15 cellular contexts compared by ENCODE assay signal in genomic region chr10:14761372-14761771, GRCh38.
"Had no signal": no experiment of that assay in that cellular context is flagged by ENCODE, and none has a peak within 500 bp of the region (broad histone marks: within the 10 kb centered on the region; RNA-seq: fewer than 3 reads in every experiment).

No MANE protein-coding gene starts in this region.

- H3K27me3 Mint-ChIP-seq: naive thymus-derived CD8-positive, alpha-beta T cell; stimulated activated naive CD8-positive, alpha-beta T cell treated with anti-CD3 and anti-CD28 coated beads, Interleukin-15, Interleukin-2, amounts not matched to agents 100 ng/mL and 50 ng/mL, for 24 hours had no signal

- H3K36me3 ChIP-seq: tibial nerve, uterus had no signal

- H3K27me3 ChIP-seq: body of pancreas, tibial nerve, uterus had no signal

- H3K27ac Mint-ChIP-seq: activated CD4-positive, alpha-beta T cell treated with anti-CD3 and anti-CD28 coated beads, Interleukin-2, amount 10 ng/mL, durations not matched to agents 7 days and 5 days; activated naive CD4-positive, alpha-beta T cell treated with anti-CD3 and anti-CD28 coated beads for 36 hours; stimulated activated naive CD8-positive, alpha-beta T cell treated with anti-CD3 and anti-CD28 coated beads, Interleukin-15, Interleukin-2, amounts not matched to agents 100 ng/mL and 50 ng/mL, for 24 hours had no signal

- H3K9me3 Mint-ChIP-seq: activated CD4-positive, alpha-beta T cell treated with anti-CD3 and anti-CD28 coated beads, Interleukin-2, amount 10 ng/mL, durations not matched to agents 7 days and 5 days; activated naive CD4-positive, alpha-beta T cell treated with anti-CD3 and anti-CD28 coated beads for 36 hours; activated T-cell treated with anti-CD3 and anti-CD28 coated beads, Interleukin-2, amount 50 U/mL, for 4 hours; naive thymus-derived CD8-positive, alpha-beta T cell; stimulated activated naive CD8-positive, alpha-beta T cell treated with anti-CD3 and anti-CD28 coated beads, Interleukin-15, Interleukin-2, amounts not matched to agents 100 ng/mL and 50 ng/mL, for 24 hours had no signal

- ATAC-seq: activated T-cell treated with anti-CD3 and anti-CD28 coated beads, Interleukin-2, amount 50 U/mL, for 4 hours; body of pancreas; naive thymus-derived CD8-positive, alpha-beta T cell; psoas muscle; right cardiac atrium had no signal

- H3K36me3 Mint-ChIP-seq: naive thymus-derived CD8-positive, alpha-beta T cell had no signal

- H3K4me1 ChIP-seq: psoas muscle, tibial nerve, uterus had no signal

- DNase-seq: activated CD4-positive, alpha-beta T cell treated with anti-CD3 and anti-CD28 coated beads, Interleukin-2, amount 10 ng/mL, durations not matched to agents 7 days and 5 days; activated CD8-positive, alpha-beta memory T cell treated with anti-CD3 and anti-CD28 coated beads, Interleukin-2, amount 50 U/mL, for 4 hours; activated naive CD4-positive, alpha-beta T cell treated with anti-CD3 and anti-CD28 coated beads for 36 hours; activated T-cell treated with anti-CD3 and anti-CD28 coated beads, Interleukin-2, amount 50 U/mL, for 4 hours; body of pancreas; dermis blood vessel endothelial cell; effector memory CD4-positive, alpha-beta T cell; mesenchymal stem cell; naive thymus-derived CD8-positive, alpha-beta T cell; psoas muscle; right cardiac atrium; stimulated activated CD4-positive, alpha-beta T cell treated with anti-CD3 and anti-CD28 coated beads, Interleukin-2, amount 100 ng/mL, for 24 hours; uterus had no signal

- H3K9me3 ChIP-seq: body of pancreas, psoas muscle, tibial nerve, uterus had no signal

- H3K4me3 ChIP-seq: body of pancreas, psoas muscle, tibial nerve, uterus had no signal

- H3K4me3 Mint-ChIP-seq: activated CD4-positive, alpha-beta T cell treated with anti-CD3 and anti-CD28 coated beads, Interleukin-2, amount 10 ng/mL, durations not matched to agents 7 days and 5 days; activated naive CD4-positive, alpha-beta T cell treated with anti-CD3 and anti-CD28 coated beads for 36 hours; activated T-cell treated with anti-CD3 and anti-CD28 coated beads, Interleukin-2, amount 50 U/mL, for 4 hours; naive thymus-derived CD8-positive, alpha-beta T cell; stimulated activated naive CD8-positive, alpha-beta T cell treated with anti-CD3 and anti-CD28 coated beads, Interleukin-15, Interleukin-2, amounts not matched to agents 100 ng/mL and 50 ng/mL, for 24 hours had no signal

- H3K27ac ChIP-seq: body of pancreas, psoas muscle, tibial nerve, uterus had no signal
